Comparison of ENCODE assay signal across 11 cellular contexts in genomic region chr13:40651866-40652587, GRCh38. TPM values are rescaled to one million over a fixed set of nuclear protein-coding genes. Genes with fewer than 3 reads are reported as not detected.
DNase-seq lines count a peak whose midpoint lies in the region; ATAC-seq, FAIRE-seq and TF ChIP-seq lines count a peak whose summit lies in the region.
"Had no signal": no experiment of that assay in that cellular context is flagged by ENCODE, and none has a peak within 500 bp of the region (broad histone marks: within the 10 kb centered on the region; RNA-seq: fewer than 3 reads in every experiment).

No MANE protein-coding gene starts in this region.

- H3K27ac Mint-ChIP-seq in activated CD8-positive, alpha-beta memory T cell treated with anti-CD3 and anti-CD28 coated beads, Interleukin-2, amount 10 ng/mL, durations not matched to agents 7 days and 5 days = no peak overlapping the region
- peak overlapping the region; percentile 96 for H3K27ac Mint-ChIP-seq in stimulated activated effector memory CD8-positive, alpha-beta T cell treated with anti-CD3 and anti-CD28 coated beads, Interleukin-12 subunit alpha, Interleukin-12 subunit beta, amount 100 ng/mL, for 72 hours

- peaks cover 100% of the 10 kb centered on the region for H3K79me2 ChIP-seq in OCI-LY7 (ENCODE audit: insufficient read depth, low read depth, low read length)

- peak overlapping the region; percentile 56 for H3K4me3 Mint-ChIP-seq in activated CD8-positive, alpha-beta memory T cell treated with anti-CD3 and anti-CD28 coated beads, Interleukin-2, amount 10 ng/mL, durations not matched to agents 7 days and 5 days
- peak overlapping the region; percentile 70 for H3K4me3 Mint-ChIP-seq in stimulated activated effector memory CD8-positive, alpha-beta T cell treated with anti-CD3 and anti-CD28 coated beads, Interleukin-12 subunit alpha, Interleukin-12 subunit beta, amount 100 ng/mL, for 72 hours
- H3K4me3 Mint-ChIP-seq: neural crest cell had no signal

- no peak for ATAC-seq in activated CD8-positive, alpha-beta memory T cell treated with anti-CD3 and anti-CD28 coated beads, Interleukin-2, amount 10 ng/mL, durations not matched to agents 7 days and 5 days
- peak; percentile 61 for ATAC-seq in HG02642 (IDR thresholded peaks at IDR 0.05; ENCODE audit: poor library complexity, unreplicated experiment)
- ATAC-seq in stimulated activated effector memory CD8-positive, alpha-beta T cell treated with anti-CD3 and anti-CD28 coated beads, Interleukin-12 subunit alpha, Interleukin-12 subunit beta, amount 100 ng/mL, for 72 hours = no peak

- no TSS peak for BruUV-seq in OCI-LY7 (replicated peaks; lab: Mats Ljungman, UMichigan)

- H3K4me1 ChIP-seq in OCI-LY7 (ENCODE audit: insufficient read depth, low read length, poor library complexity, severe bottlenecking) = peaks cover 97% of the 10 kb centered on the region

- H4K20me1 ChIP-seq in OCI-LY7 (ENCODE audit: insufficient read depth, low read length) = peaks cover 5% of the 10 kb centered on the region; the same call in 1 of the 2 replicates

- no peak for TF ChIP-seq POLR2A in H54 (IDR thresholded peaks at IDR 0.05; ENCODE audit: low read depth, low read length)

- CTCF ChIA-PET in activated CD8-positive, alpha-beta memory T cell treated with anti-CD3 and anti-CD28 coated beads, Interleukin-2, amount 10 ng/mL, durations not matched to agents 7 days and 5 days (lab: Charles Lee) = no interaction called here
- CTCF ChIA-PET in OCI-LY7 (lab: Charles Lee; ENCODE audit: unreplicated experiment) = no interaction called here

- H3K4me1 Mint-ChIP-seq in activated CD8-positive, alpha-beta memory T cell treated with anti-CD3 and anti-CD28 coated beads, Interleukin-2, amount 10 ng/mL, durations not matched to agents 7 days and 5 days = peaks cover 79% of the 10 kb centered on the region
- peaks cover 84% of the 10 kb centered on the region for H3K4me1 Mint-ChIP-seq in stimulated activated effector memory CD8-positive, alpha-beta T cell treated with anti-CD3 and anti-CD28 coated beads, Interleukin-12 subunit alpha, Interleukin-12 subunit beta, amount 100 ng/mL, for 72 hours

- H3K4me3 ChIP-seq in OCI-LY7 (ENCODE audit: low read depth, low read length, poor library complexity, severe bottlenecking) = peak overlapping the region; percentile 64

- TF ChIP-seq CTCF in OCI-LY7 (conservative IDR thresholded peaks at IDR 0.05; ENCODE audit: low read length) = 0 out of 2 replicates have a peak, but pooled peaks have one; percentile 28

- no peaks in the 10 kb centered on the region; the same call in 1 of the 2 replicates for H3K9me3 ChIP-seq in OCI-LY7 (ENCODE audit: low read length)

- peak overlapping the region; percentile 3; the same call in 1 of the 2 replicates for H2AFZ ChIP-seq in OCI-LY7 (ENCODE audit: low read length)

- no peaks in the 10 kb centered on the region for H3K27me3 Mint-ChIP-seq in activated CD8-positive, alpha-beta memory T cell treated with anti-CD3 and anti-CD28 coated beads, Interleukin-2, amount 10 ng/mL, durations not matched to agents 7 days and 5 days

- H3K36me3 ChIP-seq in OCI-LY7 (ENCODE audit: insufficient read depth, low read length) = peaks cover 18% of the 10 kb centered on the region
- H3K36me3 ChIP-seq: brain microvascular endothelial cell had no signal

- H3K4me2 ChIP-seq in OCI-LY7 (ENCODE audit: low read length) = peak overlapping the region; percentile 81

- POLR2A ChIA-PET in OCI-LY7 (lab: Charles Lee) = interaction anchor here (0.6 to 2.4 kb wide), 11 partner anchors 10 to 430 kb away, joined by 3 to 18 read pairs (median 4); no protein-coding TSS in a partner anchor

- H3K36me3 Mint-ChIP-seq in activated CD8-positive, alpha-beta memory T cell treated with anti-CD3 and anti-CD28 coated beads, Interleukin-2, amount 10 ng/mL, durations not matched to agents 7 days and 5 days = peaks cover 17% of the 10 kb centered on the region
- H3K36me3 Mint-ChIP-seq in stimulated activated effector memory CD8-positive, alpha-beta T cell treated with anti-CD3 and anti-CD28 coated beads, Interleukin-12 subunit alpha, Interleukin-12 subunit beta, amount 100 ng/mL, for 72 hours = peaks cover 5% of the 10 kb centered on the region

- intact Hi-C loops in OCI-LY7 (cut with micrococcal nuclease; ENCODE audit: unreplicated experiment) = loop anchor here (1.0 to 5.0 kb wide), 5 partner anchors 11 to 525 kb away; no protein-coding TSS in a partner anchor

- no peaks in the 10 kb centered on the region for H3K9me3 Mint-ChIP-seq in activated CD8-positive, alpha-beta memory T cell treated with anti-CD3 and anti-CD28 coated beads, Interleukin-2, amount 10 ng/mL, durations not matched to agents 7 days and 5 days (ENCODE audit: low read depth)
- H3K9me3 Mint-ChIP-seq in stimulated activated effector memory CD8-positive, alpha-beta T cell treated with anti-CD3 and anti-CD28 coated beads, Interleukin-12 subunit alpha, Interleukin-12 subunit beta, amount 100 ng/mL, for 72 hours = no peaks in the 10 kb centered on the region
- H3K9me3 Mint-ChIP-seq: neural crest cell had no signal

- H3K27ac ChIP-seq in OCI-LY7 (ENCODE audit: low read depth, low read length, poor library complexity, severe bottlenecking) = peak overlapping the region; percentile 96
- H3K27ac ChIP-seq: brain microvascular endothelial cell had no signal

- FAIRE-seq in H54 (lab: Jason Lieb, UNC) = no peak

- DNase-seq in activated CD8-positive, alpha-beta memory T cell treated with anti-CD3 and anti-CD28 coated beads, Interleukin-2, amount 10 ng/mL, durations not matched to agents 7 days and 5 days = no peak
- DNase-seq in activated CD8-positive, alpha-beta memory T cell treated with anti-CD3 and anti-CD28 coated beads, Interleukin-2, amount 50 U/mL, for 4 hours = no peak
- DNase-seq in OCI-LY7 (ENCODE audit: low spot score) (peak; percentile 69), AML-193 (lab: John Stamatoyannopoulos, UW) (no peak), GM19240 (ENCODE audit: insufficient read length, low spot score) (no peak), H54 (ENCODE audit: insufficient read length, low spot score) (no peak)
- no peak for DNase-seq in stimulated activated effector memory CD8-positive, alpha-beta T cell treated with anti-CD3 and anti-CD28 coated beads, Interleukin-12 subunit alpha, Interleukin-12 subunit beta, amount 100 ng/mL, for 72 hours (ENCODE audit: low spot score in 2 of 2)
- DNase-seq: brain microvascular endothelial cell, NCI-H524 had no signal

- no peaks in the 10 kb centered on the region for H3K9me2 ChIP-seq in OCI-LY7 (ENCODE audit: insufficient read depth, low read length)

RNA-seq across cellular contexts. Expression of gene FOXO1, which starts 14.4 kb away (rescaled TPM):
- total RNA-seq in activated CD8-positive, alpha-beta memory T cell treated with anti-CD3 and anti-CD28 coated beads, Interleukin-2, amount 10 ng/mL, durations not matched to agents 7 days and 5 days = 10 to 100 TPM; 20.2 to 27.1 TPM
- 24.0 and 29.2 TPM in 2 replicates for total RNA-seq in OCI-LY7 (2014; rRNA removed; shearing (Covaris generic))
- total RNA-seq in OCI-LY7 (2022) = 42.1 and 46.5 TPM in 2 replicates
